ENCODE assay signal across 9 cellular contexts in genomic region chr13:109840201-109840892, GRCh38. TPM values are rescaled to one million over a fixed set of nuclear protein-coding genes. Genes with fewer than 3 reads are reported as not detected.
A peak's percentile ranks its signal among the peaks of the same experiment; 100 is the strongest.
DNase-seq lines count a peak whose midpoint lies in the region; ATAC-seq, FAIRE-seq and TF ChIP-seq lines count a peak whose summit lies in the region.
"Had no signal": no experiment of that assay in that cellular context is flagged by ENCODE, and none has a peak within 500 bp of the region (broad histone marks: within the 10 kb centered on the region; RNA-seq: fewer than 3 reads in every experiment).

No MANE protein-coding gene starts in this region.

- no peak overlapping the region for H2AFZ ChIP-seq in smooth muscle cell (ENCODE audit: low read depth)

- DNase-seq in HTR-8/SVneo (ENCODE audit: insufficient read length, low spot score) (peak; percentile 48), amniotic epithelial cell (ENCODE audit: low read depth) (peak; percentile 76), smooth muscle cell (lab: John Stamatoyannopoulos, UW; ENCODE audit: unreplicated experiment) (no peak), DMS153 treated with DMSO at 0.1 percent for 48 hours (lab: John Stamatoyannopoulos, UW; ENCODE audit: unreplicated experiment) (no peak)
- DNase-seq: hippocampal formation, T-helper 9 cell had no signal

- H3F3A ChIP-seq in smooth muscle cell (ENCODE audit: low read depth): no peaks in the 10 kb centered on the region

- peak overlapping the region; percentile 59 for H3K4me2 ChIP-seq in smooth muscle cell

- TF ChIP-seq CTCF in smooth muscle cell (IDR thresholded peaks at IDR 0.05; ENCODE audit: borderline replicate concordance, insufficient read depth, poor library complexity, severe bottlenecking): no peak

- ATAC-seq in GM18511 (IDR thresholded peaks at IDR 0.05; ENCODE audit: unreplicated experiment): peak; percentile 43
- no peak for ATAC-seq in GM21515 (IDR thresholded peaks at IDR 0.05; ENCODE audit: unreplicated experiment)
- ATAC-seq in HG03439 (IDR thresholded peaks at IDR 0.05; ENCODE audit: unreplicated experiment): no peak

- no peak overlapping the region for H3K9ac ChIP-seq in smooth muscle cell (ENCODE audit: low read depth)

- no peaks in the 10 kb centered on the region for H3K9me3 ChIP-seq in smooth muscle cell (replicated peaks; ENCODE audit: low read depth)

- WGBS in smooth muscle cell (ENCODE audit: low lambda C conversion rate): 20% methylated on average over 9 of the region's 9 CpGs

- H3K4me3 ChIP-seq in smooth muscle cell: no peak overlapping the region

- no peaks in the 10 kb centered on the region for H3K79me2 ChIP-seq in smooth muscle cell (ENCODE audit: low read depth)

- peak overlapping the region; percentile 31 for H3K27ac ChIP-seq in smooth muscle cell (ENCODE audit: low read depth)

- H3K36me3 ChIP-seq in smooth muscle cell (ENCODE audit: low read depth): no peaks in the 10 kb centered on the region

- H3K4me1 ChIP-seq in smooth muscle cell (ENCODE audit: low read depth): peaks cover 12% of the 10 kb centered on the region

- H4K20me1 ChIP-seq in smooth muscle cell (ENCODE audit: low read depth): no peaks in the 10 kb centered on the region

- peak; percentile 9 for FAIRE-seq in HTR-8/SVneo (lab: Jason Lieb, UNC)

- peaks cover 15% of the 10 kb centered on the region for H3K27me3 ChIP-seq in smooth muscle cell (ENCODE audit: low read depth)

RNA-seq across cellular contexts. Expression of gene IRS2, which starts 54.0 kb away (rescaled TPM):
- total RNA-seq in smooth muscle cell: 0.72 and 0.90 TPM in 2 replicates
- polyA plus RNA-seq in smooth muscle cell: 1.2 and 1.7 TPM in 2 replicates

Comparison
In these comparisons a context has a peak if more than half of its experiments do, and no peak if none do; other contexts are left out.
1. DNase-seq: peak in HTR-8/SVneo (single experiment) and amniotic epithelial cell (single experiment); none in smooth muscle cell (single experiment) and DMS153 treated with DMSO at 0.1 percent for 48 hours (single experiment).